In genomic region chr9:33024966-33025571, GRCh38 we compare ENCODE assay signal across 8 cellular contexts. TPM values are rescaled to one million over a fixed set of nuclear protein-coding genes. Genes with fewer than 3 reads are reported as not detected.
DNase-seq lines count a peak whose midpoint lies in the region; ATAC-seq, FAIRE-seq and TF ChIP-seq lines count a peak whose summit lies in the region.

DNAJA1 (plus strand) TSS chr9:33025273; CDS start chr9:33026485, 1,212 bp downstream.

- H3K9ac ChIP-seq in SU-DHL-6 (ENCODE audit: low read length): peak within 1 kb of the TSS; percentile 98

- DNase-seq in NCI-H1092 (lab: John Stamatoyannopoulos, UW) (peak; percentile 95), head of caudate nucleus (peak; percentile 88 to 99 (median 97)), pancreas (peak; percentile 92 to 98 (median 96)), thyroid gland (peak; percentile 93)
- DNase-seq in activated naive CD8-positive, alpha-beta T cell treated with anti-CD3 and anti-CD28 coated beads for 36 hours: peak; percentile 97

- TF ChIP-seq CTCF in SU-DHL-6 (IDR thresholded peaks at IDR 0.05; ENCODE audit: insufficient read depth, low read length, poor library complexity, severe bottlenecking): no peak
- TF ChIP-seq CTCF in pancreas (IDR thresholded peaks at IDR 0.05): no peak
- TF ChIP-seq CTCF in thyroid gland (IDR thresholded peaks at IDR 0.05): no peak

- H3K27me3 Mint-ChIP-seq in activated naive CD8-positive, alpha-beta T cell treated with anti-CD3 and anti-CD28 coated beads for 36 hours: no peaks in the 10 kb centered on the region

- H3K4me3 ChIP-seq in SU-DHL-6 (ENCODE audit: insufficient read depth, low read length, poor library complexity, severe bottlenecking) (peak within 1 kb of the TSS; percentile 100), pancreas (peak within 1 kb of the TSS; percentile 79 to 100 (median 100)), thyroid gland (replicated peaks in 1 of 3) (peak within 1 kb of the TSS; percentile 91 to 99 (median 99))

- peak within 1 kb of the TSS; percentile 68 for H2AFZ ChIP-seq in SU-DHL-6 (ENCODE audit: low read depth, low read length, severe bottlenecking)

- peak within 1 kb of the TSS; percentile 74 for H3K4me2 ChIP-seq in SU-DHL-6 (ENCODE audit: low read depth, low read length, poor library complexity, severe bottlenecking)

- H3K27ac Mint-ChIP-seq in activated naive CD8-positive, alpha-beta T cell treated with anti-CD3 and anti-CD28 coated beads for 36 hours: peak within 1 kb of the TSS; percentile 94

- H3K36me3 Mint-ChIP-seq in activated naive CD8-positive, alpha-beta T cell treated with anti-CD3 and anti-CD28 coated beads for 36 hours: peaks cover 66% of the 10 kb centered on the region

- no peaks in the 10 kb centered on the region for H3K9me2 ChIP-seq in SU-DHL-6 (replicated peaks; ENCODE audit: insufficient read depth, low read length)

- H3K4me1 ChIP-seq in pancreas (peaks cover 8 to 40% (median 39%) of the 10 kb centered on the region in 3 donors), thyroid gland (peaks cover 20 to 39% of the 10 kb centered on the region in 2 donors)

- H3K4me1 Mint-ChIP-seq in activated naive CD8-positive, alpha-beta T cell treated with anti-CD3 and anti-CD28 coated beads for 36 hours: peaks cover 58% of the 10 kb centered on the region

- no peak for FAIRE-seq in pancreas (lab: Jason Lieb, UNC)

- H3K36me3 ChIP-seq in SU-DHL-6 (ENCODE audit: low read length) (peaks cover 35% of the 10 kb centered on the region), pancreas (no peaks in the 10 kb centered on the region), thyroid gland (peaks cover 5 to 16% of the 10 kb centered on the region in 2 donors)

- H3F3A ChIP-seq in SU-DHL-6 (ENCODE audit: insufficient read depth): peaks cover 29% of the 10 kb centered on the region

- H3K27me3 ChIP-seq in SU-DHL-6 (ENCODE audit: low read length) (no peaks in the 10 kb centered on the region), pancreas (no peaks in the 10 kb centered on the region), thyroid gland (no peaks in the 10 kb centered on the region)

- H3K9me3 ChIP-seq in SU-DHL-6 (ENCODE audit: insufficient read depth, low read length) (no peaks in the 10 kb centered on the region), pancreas (no peaks in the 10 kb centered on the region), thyroid gland (no peaks in the 10 kb centered on the region)

- ATAC-seq in HG02610 (IDR thresholded peaks at IDR 0.05; ENCODE audit: unreplicated experiment) (peak; percentile 87), pancreas (peak; percentile 91 to 96 (median 96))

- H3K4me3 Mint-ChIP-seq in activated naive CD8-positive, alpha-beta T cell treated with anti-CD3 and anti-CD28 coated beads for 36 hours: peak within 1 kb of the TSS; percentile 94

- 1% methylated on average over 58 to 61 of the region's 61 CpGs for WGBS in pancreas, 2 donors
- 0% methylated on average over 3 to 5 of the region's 61 CpGs for WGBS in thyroid gland, 2 donors

- intact Hi-C loops in head of caudate nucleus (cut with DNase I) (loop anchor here (2.0 kb wide), 1 partner anchor 24 kb away; the partner anchor contains the start of gene APTX), pancreas (cut with DNase I) (no loop called here), thyroid gland (cut with DNase I) (no loop called here)

- peaks cover 25% of the 10 kb centered on the region; the same call in 1 of the 2 replicates for H4K20me1 ChIP-seq in SU-DHL-6 (ENCODE audit: low read depth, low read length)

- TF ChIP-seq POLR2A in GM10847 (IDR thresholded peaks at IDR 0.05; ENCODE audit: extremely low read depth, insufficient read length): peak; percentile 98
- peak; percentile 84 to 99 for TF ChIP-seq POLR2A in thyroid gland (IDR thresholded peaks at IDR 0.05)

- no peaks in the 10 kb centered on the region for H3K9me3 Mint-ChIP-seq in activated naive CD8-positive, alpha-beta T cell treated with anti-CD3 and anti-CD28 coated beads for 36 hours

- H3K79me2 ChIP-seq in SU-DHL-6 (ENCODE audit: insufficient read depth, low read length): peaks cover 96% of the 10 kb centered on the region

- H3K27ac ChIP-seq in SU-DHL-6 (ENCODE audit: low read depth, low read length): peak within 1 kb of the TSS; percentile 80
- H3K27ac ChIP-seq in pancreas: peak within 1 kb of the TSS; percentile 95 to 100 (median 98)
- H3K27ac ChIP-seq in thyroid gland: peak within 1 kb of the TSS; percentile 94 to 100 (median 100)

RNA-seq across cellular contexts. Expression of gene DNAJA1, which starts in this region (rescaled TPM):
- total RNA-seq in activated naive CD8-positive, alpha-beta T cell treated with anti-CD3 and anti-CD28 coated beads for 36 hours: 100 to 1,000 TPM; 222 to 223 TPM
- 10 to 100 TPM; 25.1 to 65.5 (median 34.4) TPM for total RNA-seq in pancreas
- 10 to 100 TPM; 21.2 to 48.2 TPM for polyA plus RNA-seq in pancreas
- total RNA-seq in thyroid gland: 100 to 1,000 TPM in 2 of 4 donors, 10 to 100 TPM in 2; 81.8 to 118 (median 108) TPM

Comparison
In these comparisons a context has a peak if more than half of its experiments do, and no peak if none do; other contexts are left out.
1. Peak in every context shown above with its lines: DNase-seq, ATAC-seq, H3K4me3 ChIP-seq and H3K27ac ChIP-seq.